Comparison of ENCODE assay signal across 2 cellular contexts in the genomic region with DNA sequence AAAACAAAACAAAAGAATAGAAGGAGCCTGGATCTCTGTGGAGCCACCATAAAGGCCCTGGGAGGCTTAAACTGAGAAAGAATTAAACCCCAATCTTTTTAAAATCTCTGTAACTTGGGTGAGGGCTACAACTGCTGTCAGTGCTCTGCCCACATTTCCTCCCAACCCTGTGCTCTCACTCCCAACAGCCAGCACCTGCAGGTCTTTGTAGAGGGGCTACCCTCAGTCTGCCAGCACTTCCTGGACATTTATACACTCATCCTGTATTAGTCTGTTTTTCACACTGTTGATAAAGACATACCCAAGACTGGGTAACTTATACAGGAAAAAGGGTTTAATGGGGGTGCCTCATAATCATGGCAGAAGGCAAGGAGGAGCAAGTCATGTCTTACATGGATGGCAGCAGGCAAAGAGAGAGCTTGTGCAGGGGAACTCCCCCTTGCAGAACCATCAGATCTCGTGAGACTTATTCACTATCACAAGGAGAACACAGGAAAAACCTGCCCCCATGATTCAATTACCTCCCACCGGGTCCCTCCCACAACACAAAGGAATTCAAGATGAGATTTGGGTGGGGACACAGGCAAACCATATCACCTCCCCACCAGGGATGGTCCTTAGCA.
A peak's percentile ranks its signal among the peaks of the same experiment; 100 is the strongest.
TF ChIP-seq lines count a peak whose summit lies in the region.

No MANE protein-coding gene starts in this region.

TF ChIP-seq in HEK293, 187 proteins besides CTCF, POLR2A, EP300 and RAD21:
- TF ChIP-seq SETDB1 (IDR thresholded peaks at IDR 0.05; ENCODE audit: insufficient read length, low read length) = peak; percentile 70
- no peak for TF ChIP-seq ZNF133 (tag by site-specific recombination; IDR thresholded peaks at IDR 0.05)

TF ChIP-seq in K562, 482 proteins besides CTCF, POLR2A, EP300 and RAD21:
- TF ChIP-seq WHSC1 (IDR thresholded peaks at IDR 0.05; ENCODE audit: low read length) (no peak), ZBTB1 (CRISPR knock-in tag; IDR thresholded peaks at IDR 0.05; ENCODE audit: borderline replicate concordance, low read depth) (no peak), ERF (CRISPR knock-in tag; IDR thresholded peaks at IDR 0.05) (no peak), BRD4 (IDR thresholded peaks at IDR 0.05) (no peak), ZNF431 (CRISPR knock-in tag; IDR thresholded peaks at IDR 0.05) (peak; percentile 97), DDX20 (tag; IDR thresholded peaks at IDR 0.05; ENCODE audit: low read depth) (no peak), CBX2 (IDR thresholded peaks at IDR 0.05; ENCODE audit: insufficient read depth, low read length, poor library complexity, severe bottlenecking) (no peak)
- TF ChIP-seq, protein P1, sequence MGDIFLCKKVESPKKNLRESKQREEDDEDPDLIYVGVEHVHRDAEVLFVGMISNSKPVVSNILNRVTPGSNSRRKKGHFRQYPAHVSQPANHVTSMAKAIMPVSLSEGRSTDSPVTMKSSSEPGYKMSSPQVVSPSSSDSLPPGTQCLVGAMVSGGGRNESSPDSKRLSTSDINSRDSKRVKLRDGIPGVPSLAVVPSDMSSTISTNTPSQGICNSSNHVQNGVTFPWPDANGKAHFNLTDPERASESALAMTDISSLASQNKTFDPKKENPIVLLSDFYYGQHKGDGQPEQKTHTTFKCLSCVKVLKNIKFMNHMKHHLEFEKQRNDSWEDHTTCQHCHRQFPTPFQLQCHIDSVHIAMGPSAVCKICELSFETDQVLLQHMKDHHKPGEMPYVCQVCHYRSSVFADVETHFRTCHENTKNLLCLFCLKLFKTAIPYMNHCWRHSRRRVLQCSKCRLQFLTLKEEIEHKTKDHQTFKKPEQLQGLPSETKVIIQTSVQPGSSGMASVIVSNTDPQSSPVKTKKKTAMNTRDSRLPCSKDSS (IDR thresholded peaks at IDR 0.05; ENCODE audit: low read depth, partially characterized antibody) = peak; percentile 27
